Comparison of ENCODE assay signal across 8 cellular contexts in the genomic region with DNA sequence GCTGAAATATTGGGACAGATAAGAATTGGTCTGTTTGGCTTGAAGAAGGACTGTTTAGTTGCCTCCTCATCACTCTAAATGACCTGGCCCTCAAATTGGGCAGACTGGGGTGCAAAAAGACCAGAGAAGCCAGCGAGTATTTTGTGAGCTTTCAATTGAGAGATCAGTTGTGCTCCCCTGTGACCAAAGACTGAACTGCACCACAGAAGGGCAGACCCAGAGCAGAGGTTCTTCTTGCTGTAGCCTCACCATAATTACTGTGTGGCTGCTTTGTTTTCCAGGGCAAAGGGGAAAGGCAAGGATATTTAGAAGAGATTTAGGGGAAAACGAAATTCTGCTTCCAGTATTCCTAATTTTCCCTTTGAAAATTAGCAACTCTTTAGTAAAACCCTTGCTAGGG.
DNase-seq lines count a peak whose midpoint lies in the region; ATAC-seq, FAIRE-seq and TF ChIP-seq lines count a peak whose summit lies in the region.

No MANE protein-coding gene starts in this region.

- H3K9me3 Mint-ChIP-seq in activated CD4-positive, alpha-beta T cell treated with anti-CD3 and anti-CD28 coated beads, Interleukin-2, amount 10 ng/mL, durations not matched to agents 7 days and 5 days, result no peaks in the 10 kb centered on the region
- H3K9me3 Mint-ChIP-seq in glutamatergic neuron (ENCODE audit: unreplicated experiment), result no peaks in the 10 kb centered on the region

- no peaks in the 10 kb centered on the region for H3K4me1 Mint-ChIP-seq in activated CD4-positive, alpha-beta T cell treated with anti-CD3 and anti-CD28 coated beads, Interleukin-2, amount 10 ng/mL, durations not matched to agents 7 days and 5 days
- no peaks in the 10 kb centered on the region for H3K4me1 Mint-ChIP-seq in glutamatergic neuron (ENCODE audit: low read depth, unreplicated experiment)

- H3K4me1 ChIP-seq in mammary epithelial cell (ENCODE audit: insufficient read depth, low read length) (no peaks in the 10 kb centered on the region), pancreas (no peaks in the 10 kb centered on the region)

- POLR2A ChIA-PET in activated CD4-positive, alpha-beta T cell treated with anti-CD3 and anti-CD28 coated beads, Interleukin-2, amount 10 ng/mL, durations not matched to agents 7 days and 5 days (lab: Charles Lee), result no interaction called here

- no peak overlapping the region for H3K4me2 ChIP-seq in mammary epithelial cell (ENCODE audit: insufficient read depth, low read depth, low read length)

- no peak overlapping the region for H2AFZ ChIP-seq in mammary epithelial cell (ENCODE audit: low read depth, low read length)

- no peak overlapping the region for H3K4me3 Mint-ChIP-seq in activated CD4-positive, alpha-beta T cell treated with anti-CD3 and anti-CD28 coated beads, Interleukin-2, amount 10 ng/mL, durations not matched to agents 7 days and 5 days
- no peak overlapping the region for H3K4me3 Mint-ChIP-seq in glutamatergic neuron (ENCODE audit: unreplicated experiment)

- no peaks in the 10 kb centered on the region for H3K36me3 Mint-ChIP-seq in activated CD4-positive, alpha-beta T cell treated with anti-CD3 and anti-CD28 coated beads, Interleukin-2, amount 10 ng/mL, durations not matched to agents 7 days and 5 days (ENCODE audit: low read depth)
- H3K36me3 Mint-ChIP-seq in glutamatergic neuron (ENCODE audit: unreplicated experiment), result no peaks in the 10 kb centered on the region

- peak; percentile 6 for DNase-seq in activated CD4-positive, alpha-beta T cell treated with anti-CD3 and anti-CD28 coated beads, Interleukin-2, amount 10 ng/mL, durations not matched to agents 7 days and 5 days
- no peak for DNase-seq in activated CD4-positive, alpha-beta T cell treated with anti-CD3 and anti-CD28 coated beads for 1 hour
- DNase-seq in NCI-H1105 treated with DMSO at 0.1 percent for 48 hours (lab: John Stamatoyannopoulos, UW), result peak; percentile 86
- DNase-seq in mammary epithelial cell, result no peak
- peak in 1 of 6 donors; percentile 13 for DNase-seq in pancreas
- no peak for DNase-seq in glutamatergic neuron
- DNase-seq in NCI-H1694 (lab: John Stamatoyannopoulos, UW), result no peak

- no peaks in the 10 kb centered on the region for H3K27me3 Mint-ChIP-seq in activated CD4-positive, alpha-beta T cell treated with anti-CD3 and anti-CD28 coated beads, Interleukin-2, amount 10 ng/mL, durations not matched to agents 7 days and 5 days
- H3K27me3 Mint-ChIP-seq in glutamatergic neuron (ENCODE audit: unreplicated experiment), result no peaks in the 10 kb centered on the region

- 25% methylated on average over 2 of the region's 2 CpGs for WGBS in mammary epithelial cell (ENCODE audit: low coverage, missing lambda C conversion rate)
- 17% methylated on average over 2 of the region's 2 CpGs for WGBS in pancreas, 2 donors

- no TSS peak for BruUV-seq in mammary epithelial cell (replicated peaks; lab: Mats Ljungman, UMichigan)

- H4K20me1 ChIP-seq in mammary epithelial cell (ENCODE audit: insufficient read depth, low read length), result no peaks in the 10 kb centered on the region

- H3K27me3 ChIP-seq in mammary epithelial cell (ENCODE audit: insufficient read depth, low read length) (no peaks in the 10 kb centered on the region), pancreas (peaks cover 0 to 15% (median 0%) of the 10 kb centered on the region in 4 donors)

- CTCF ChIA-PET in activated CD4-positive, alpha-beta T cell treated with anti-CD3 and anti-CD28 coated beads, Interleukin-2, amount 10 ng/mL, durations not matched to agents 7 days and 5 days (lab: Charles Lee), result no interaction called here
- CTCF ChIA-PET in mammary epithelial cell (lab: Charles Lee; ENCODE audit: low non-redundant PET), result interaction anchor here (0.6 kb wide), 1 partner anchor 1859 kb away, joined by 3 read pairs; no protein-coding TSS in a partner anchor

- no peaks in the 10 kb centered on the region for H3K79me2 ChIP-seq in mammary epithelial cell (ENCODE audit: insufficient read depth, low read length)

- no peak overlapping the region for H3K4me3 ChIP-seq in mammary epithelial cell (replicated peaks in 1 of 3; ENCODE audit: insufficient read depth in 1 of 3, low read depth in 2 of 3, low read length in 3 of 3)
- no peak overlapping the region for H3K4me3 ChIP-seq in pancreas

- H3K9ac ChIP-seq in mammary epithelial cell (ENCODE audit: insufficient read depth, low read length), result no peak overlapping the region

- H3K27ac ChIP-seq in mammary epithelial cell (ENCODE audit: insufficient read depth, low read depth, low read length), result no peak overlapping the region
- H3K27ac ChIP-seq in pancreas, result no peak overlapping the region

- ATAC-seq in pancreas (peak in 3 of 4 donors; percentile 64 to 80 (median 77)), HG03175 (IDR thresholded peaks at IDR 0.05; ENCODE audit: unreplicated experiment) (no peak)

- H3K27ac Mint-ChIP-seq in activated CD4-positive, alpha-beta T cell treated with anti-CD3 and anti-CD28 coated beads, Interleukin-2, amount 10 ng/mL, durations not matched to agents 7 days and 5 days, result no peak overlapping the region
- H3K27ac Mint-ChIP-seq in glutamatergic neuron (ENCODE audit: unreplicated experiment), result no peak overlapping the region

- no peaks in the 10 kb centered on the region for H3K36me3 ChIP-seq in mammary epithelial cell (ENCODE audit: insufficient read depth, low read length)
- no peaks in the 10 kb centered on the region for H3K36me3 ChIP-seq in pancreas

- no peak for FAIRE-seq in pancreas (lab: Jason Lieb, UNC)

- dilution Hi-C loops in mammary epithelial cell (cut with HindIII; ENCODE audit: low sequenced_read_pairs), result no loop called here

- TF ChIP-seq CTCF in mammary epithelial cell (conservative IDR thresholded peaks at IDR 0.05 in 1 of 2, IDR thresholded peaks at IDR 0.05 in 1 of 2; ENCODE audit: extremely low read depth in 1 of 2, insufficient read depth in 1 of 2, low read depth in 1 of 2, low read length in 2 of 2) (peak; percentile 7 to 58), pancreas (IDR thresholded peaks at IDR 0.05) (peak in 2 of 4 donors; percentile 23 to 42), glutamatergic neuron (IDR thresholded peaks at IDR 0.05; ENCODE audit: partially characterized antibody, unreplicated experiment) (no peak)

- intact Hi-C loops in mammary epithelial cell (cut with micrococcal nuclease) (loop anchor here (2.0 kb wide), 2 partner anchors 300 to 366 kb away; no protein-coding TSS in a partner anchor), pancreas (cut with DNase I) (no loop called here)

- in situ Hi-C loops in mammary epithelial cell (cut with MboI; ENCODE audit: low sequenced_read_pairs in 2 of 2), result loop anchor here (10.0 kb wide), 1 partner anchor 298 kb away; no protein-coding TSS in a partner anchor

- H3K9me3 ChIP-seq in mammary epithelial cell (replicated peaks; ENCODE audit: insufficient read depth, low read length) (no peaks in the 10 kb centered on the region), pancreas (no peaks in the 10 kb centered on the region)

Comparison
In these comparisons a context has a peak if more than half of its experiments do, and no peak if none do; other contexts are left out.
1. DNase-seq: peak in activated CD4-positive, alpha-beta T cell treated with anti-CD3 and anti-CD28 coated beads, Interleukin-2, amount 10 ng/mL, durations not matched to agents 7 days and 5 days (single experiment) and NCI-H1105 treated with DMSO at 0.1 percent for 48 hours (single experiment); none in activated CD4-positive, alpha-beta T cell treated with anti-CD3 and anti-CD28 coated beads for 1 hour (single experiment), mammary epithelial cell (single experiment), glutamatergic neuron (single experiment) and NCI-H1694 (single experiment).